2 cellular contexts compared by ENCODE assay signal in genomic region chr12:94873368-94874085, GRCh38.
A peak's percentile ranks its signal among the peaks of the same experiment; 100 is the strongest.
TF ChIP-seq lines count a peak whose summit lies in the region.

No MANE protein-coding gene starts in this region.

TF ChIP-seq in GM23338, 12 proteins besides CTCF, POLR2A, EP300 and RAD21:
- TF ChIP-seq EZH2 (IDR thresholded peaks at IDR 0.05; ENCODE audit: low read depth, unreplicated experiment), result no peak
- TF ChIP-seq, protein P1, sequence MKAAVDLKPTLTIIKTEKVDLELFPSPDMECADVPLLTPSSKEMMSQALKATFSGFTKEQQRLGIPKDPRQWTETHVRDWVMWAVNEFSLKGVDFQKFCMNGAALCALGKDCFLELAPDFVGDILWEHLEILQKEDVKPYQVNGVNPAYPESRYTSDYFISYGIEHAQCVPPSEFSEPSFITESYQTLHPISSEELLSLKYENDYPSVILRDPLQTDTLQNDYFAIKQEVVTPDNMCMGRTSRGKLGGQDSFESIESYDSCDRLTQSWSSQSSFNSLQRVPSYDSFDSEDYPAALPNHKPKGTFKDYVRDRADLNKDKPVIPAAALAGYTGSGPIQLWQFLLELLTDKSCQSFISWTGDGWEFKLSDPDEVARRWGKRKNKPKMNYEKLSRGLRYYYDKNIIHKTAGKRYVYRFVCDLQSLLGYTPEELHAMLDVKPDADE (IDR thresholded peaks at IDR 0.05), result no peak
- no peak for TF ChIP-seq EZH2phosphoT487 (IDR thresholded peaks at IDR 0.05; ENCODE audit: unreplicated experiment)
- TF ChIP-seq STAT1 (IDR thresholded peaks at IDR 0.05; ENCODE audit: unreplicated experiment), result no peak
- no peak for TF ChIP-seq REST (IDR thresholded peaks at IDR 0.05; ENCODE audit: unreplicated experiment)
- TF ChIP-seq, protein P2, sequence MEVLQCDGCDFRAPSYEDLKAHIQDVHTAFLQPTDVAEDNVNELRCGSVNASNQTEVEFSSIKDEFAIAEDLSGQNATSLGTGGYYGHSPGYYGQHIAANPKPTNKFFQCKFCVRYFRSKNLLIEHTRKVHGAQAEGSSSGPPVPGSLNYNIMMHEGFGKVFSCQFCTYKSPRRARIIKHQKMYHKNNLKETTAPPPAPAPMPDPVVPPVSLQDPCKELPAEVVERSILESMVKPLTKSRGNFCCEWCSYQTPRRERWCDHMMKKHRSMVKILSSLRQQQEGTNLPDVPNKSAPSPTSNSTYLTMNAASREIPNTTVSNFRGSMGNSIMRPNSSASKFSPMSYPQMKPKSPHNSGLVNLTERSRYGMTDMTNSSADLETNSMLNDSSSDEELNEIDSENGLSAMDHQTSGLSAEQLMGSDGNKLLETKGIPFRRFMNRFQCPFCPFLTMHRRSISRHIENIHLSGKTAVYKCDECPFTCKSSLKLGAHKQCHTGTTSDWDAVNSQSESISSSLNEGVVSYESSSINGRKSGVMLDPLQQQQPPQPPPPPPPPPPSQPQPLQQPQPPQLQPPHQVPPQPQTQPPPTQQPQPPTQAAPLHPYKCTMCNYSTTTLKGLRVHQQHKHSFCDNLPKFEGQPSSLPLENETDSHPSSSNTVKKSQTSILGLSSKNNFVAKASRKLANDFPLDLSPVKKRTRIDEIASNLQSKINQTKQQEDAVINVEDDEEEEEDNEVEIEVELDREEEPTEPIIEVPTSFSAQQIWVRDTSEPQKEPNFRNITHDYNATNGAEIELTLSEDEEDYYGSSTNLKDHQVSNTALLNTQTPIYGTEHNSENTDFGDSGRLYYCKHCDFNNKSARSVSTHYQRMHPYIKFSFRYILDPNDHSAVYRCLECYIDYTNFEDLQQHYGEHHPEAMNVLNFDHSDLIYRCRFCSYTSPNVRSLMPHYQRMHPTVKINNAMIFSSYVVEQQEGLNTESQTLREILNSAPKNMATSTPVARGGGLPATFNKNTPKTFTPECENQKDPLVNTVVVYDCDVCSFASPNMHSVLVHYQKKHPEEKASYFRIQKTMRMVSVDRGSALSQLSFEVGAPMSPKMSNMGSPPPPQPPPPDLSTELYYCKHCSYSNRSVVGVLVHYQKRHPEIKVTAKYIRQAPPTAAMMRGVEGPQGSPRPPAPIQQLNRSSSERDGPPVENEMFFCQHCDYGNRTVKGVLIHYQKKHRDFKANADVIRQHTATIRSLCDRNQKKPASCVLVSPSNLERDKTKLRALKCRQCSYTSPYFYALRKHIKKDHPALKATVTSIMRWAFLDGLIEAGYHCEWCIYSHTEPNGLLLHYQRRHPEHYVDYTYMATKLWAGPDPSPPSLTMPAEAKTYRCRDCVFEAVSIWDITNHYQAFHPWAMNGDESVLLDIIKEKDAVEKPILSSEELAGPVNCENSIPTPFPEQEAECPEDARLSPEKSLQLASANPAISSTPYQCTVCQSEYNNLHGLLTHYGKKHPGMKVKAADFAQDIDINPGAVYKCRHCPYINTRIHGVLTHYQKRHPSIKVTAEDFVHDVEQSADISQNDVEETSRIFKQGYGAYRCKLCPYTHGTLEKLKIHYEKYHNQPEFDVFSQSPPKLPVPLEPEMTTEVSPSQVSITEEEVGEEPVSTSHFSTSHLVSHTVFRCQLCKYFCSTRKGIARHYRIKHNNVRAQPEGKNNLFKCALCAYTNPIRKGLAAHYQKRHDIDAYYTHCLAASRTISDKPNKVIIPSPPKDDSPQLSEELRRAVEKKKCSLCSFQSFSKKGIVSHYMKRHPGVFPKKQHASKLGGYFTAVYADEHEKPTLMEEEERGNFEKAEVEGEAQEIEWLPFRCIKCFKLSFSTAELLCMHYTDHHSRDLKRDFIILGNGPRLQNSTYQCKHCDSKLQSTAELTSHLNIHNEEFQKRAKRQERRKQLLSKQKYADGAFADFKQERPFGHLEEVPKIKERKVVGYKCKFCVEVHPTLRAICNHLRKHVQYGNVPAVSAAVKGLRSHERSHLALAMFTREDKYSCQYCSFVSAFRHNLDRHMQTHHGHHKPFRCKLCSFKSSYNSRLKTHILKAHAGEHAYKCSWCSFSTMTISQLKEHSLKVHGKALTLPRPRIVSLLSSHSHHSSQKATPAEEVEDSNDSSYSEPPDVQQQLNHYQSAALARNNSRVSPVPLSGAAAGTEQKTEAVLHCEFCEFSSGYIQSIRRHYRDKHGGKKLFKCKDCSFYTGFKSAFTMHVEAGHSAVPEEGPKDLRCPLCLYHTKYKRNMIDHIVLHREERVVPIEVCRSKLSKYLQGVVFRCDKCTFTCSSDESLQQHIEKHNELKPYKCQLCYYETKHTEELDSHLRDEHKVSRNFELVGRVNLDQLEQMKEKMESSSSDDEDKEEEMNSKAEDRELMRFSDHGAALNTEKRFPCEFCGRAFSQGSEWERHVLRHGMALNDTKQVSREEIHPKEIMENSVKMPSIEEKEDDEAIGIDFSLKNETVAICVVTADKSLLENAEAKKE (CRISPR knock-in tag; IDR thresholded peaks at IDR 0.05), result no peak
- TF ChIP-seq ZNF331 (CRISPR knock-in tag; IDR thresholded peaks at IDR 0.05; ENCODE audit: low read depth), result no peak
- TF ChIP-seq POLR2AphosphoS5 (IDR thresholded peaks at IDR 0.05; ENCODE audit: low read depth), result no peak
- no peak for TF ChIP-seq ZNF114 (CRISPR knock-in tag; IDR thresholded peaks at IDR 0.05)

TF ChIP-seq in H1, 55 proteins besides CTCF, POLR2A, EP300 and RAD21:
- TF ChIP-seq KDM4A (IDR thresholded peaks at IDR 0.05; ENCODE audit: low read depth, low read length, severe bottlenecking) (peak; percentile 92), FOSL1 (IDR thresholded peaks at IDR 0.05; ENCODE audit: insufficient read depth, low read depth, low read length) (no peak), SP1 (IDR thresholded peaks at IDR 0.05; ENCODE audit: low read depth, low read length) (no peak), CHD1 (IDR thresholded peaks at IDR 0.05; ENCODE audit: low read depth, low read length) (no peak), PHF8 (conservative IDR thresholded peaks at IDR 0.05; ENCODE audit: low read depth, low read length) (no peak; the same call in 1 of the 2 replicates), MAFK (IDR thresholded peaks at IDR 0.05; ENCODE audit: low read depth, low read length) (no peak), SAP30 (IDR thresholded peaks at IDR 0.05; ENCODE audit: insufficient read depth, insufficient replicate concordance, low read length) (no peak), KDM1A (IDR thresholded peaks at IDR 0.05; ENCODE audit: borderline replicate concordance, low read length) (no peak), JUND (IDR thresholded peaks at IDR 0.05; ENCODE audit: low read length) (no peak), EGR1 (IDR thresholded peaks at IDR 0.05; ENCODE audit: borderline replicate concordance, low read depth, low read length) (0 out of 2 replicates have a peak, but pooled peaks have one; percentile 4), TCF12 (IDR thresholded peaks at IDR 0.05; ENCODE audit: low read depth, low read length) (no peak), CREB1 (IDR thresholded peaks at IDR 0.05) (no peak), SP4 (IDR thresholded peaks at IDR 0.05; ENCODE audit: low read length) (no peak), ASH2L (IDR thresholded peaks at IDR 0.05; ENCODE audit: low read length) (peak; percentile 74), CHD2 (IDR thresholded peaks at IDR 0.05; ENCODE audit: low read length) (no peak), POLR2AphosphoS5 (IDR thresholded peaks at IDR 0.05; ENCODE audit: low read depth, low read length) (no peak), JUN (IDR thresholded peaks at IDR 0.05; ENCODE audit: low read depth, low read length) (no peak), RBBP5 (IDR thresholded peaks at IDR 0.05; ENCODE audit: borderline replicate concordance, low read depth, low read length) (no peak), USF2 (IDR thresholded peaks at IDR 0.05; ENCODE audit: low read length) (no peak), BRCA1 (IDR thresholded peaks at IDR 0.05; ENCODE audit: low read depth, low read length) (no peak)
TF ChIP-seq in H1: peak in this region for 3.
